3 cellular contexts compared by ENCODE assay signal in the genomic region with DNA sequence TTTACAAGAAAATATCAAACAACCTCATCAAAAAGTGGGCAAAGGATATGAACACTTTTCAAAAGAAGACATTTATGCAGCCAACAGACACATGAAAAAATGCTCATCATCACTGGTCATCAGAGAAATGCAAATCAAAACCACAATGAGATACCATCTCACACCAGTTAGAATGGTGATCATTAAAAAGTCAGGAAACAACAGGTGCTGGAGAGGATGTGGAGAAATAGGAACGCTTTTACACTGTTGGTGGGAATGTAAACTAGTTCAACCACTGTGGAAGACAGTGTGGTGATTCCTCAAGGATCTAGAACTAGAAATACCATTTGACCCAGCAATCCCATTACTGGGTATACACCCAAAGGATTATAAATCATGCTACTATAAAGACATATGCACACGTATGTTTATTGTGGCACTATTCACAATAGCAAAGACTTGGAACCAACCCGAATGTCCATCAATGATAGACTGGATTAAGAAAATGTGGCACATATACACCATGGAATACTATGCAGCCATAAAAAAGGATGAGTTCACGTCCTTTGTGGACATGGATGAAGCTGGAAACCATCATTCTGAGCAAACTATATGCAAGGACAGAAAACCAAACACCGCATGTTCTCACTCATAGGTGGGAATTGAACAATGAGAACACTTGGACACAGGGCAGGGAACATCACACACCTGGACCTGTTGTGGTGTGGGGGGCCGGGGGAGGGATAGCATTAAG.
A peak's percentile ranks its signal among the peaks of the same experiment; 100 is the strongest.
TF ChIP-seq lines count a peak whose summit lies in the region.

No MANE protein-coding gene starts in this region.

TF ChIP-seq in HEK293, 187 proteins besides CTCF, POLR2A, EP300 and RAD21:
- peak; percentile 97 for TF ChIP-seq ZNF184 (tag by site-specific recombination; IDR thresholded peaks at IDR 0.05)
- TF ChIP-seq, protein P1, sequence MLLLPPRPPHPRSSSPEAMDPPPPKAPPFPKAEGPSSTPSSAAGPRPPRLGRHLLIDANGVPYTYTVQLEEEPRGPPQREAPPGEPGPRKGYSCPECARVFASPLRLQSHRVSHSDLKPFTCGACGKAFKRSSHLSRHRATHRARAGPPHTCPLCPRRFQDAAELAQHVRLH (tag by site-specific recombination; IDR thresholded peaks at IDR 0.05): peak; percentile 75; the same call in 1 of the 2 replicates
- TF ChIP-seq SCRT1 (tag by site-specific recombination; IDR thresholded peaks at IDR 0.05; ENCODE audit: borderline replicate concordance): peak; percentile 52; the same call in 1 of the 2 replicates
- TF ChIP-seq SCRT2 (tag by site-specific recombination; IDR thresholded peaks at IDR 0.05): peak; percentile 60; the same call in 1 of the 2 replicates
- TF ChIP-seq ZNF146 (tag by site-specific recombination; IDR thresholded peaks at IDR 0.05): peak; percentile 98

TF ChIP-seq in GM12878, 131 proteins besides CTCF, POLR2A, EP300 and RAD21:
- TF ChIP-seq ZNF217 (IDR thresholded peaks at IDR 0.05): 0 out of 2 replicates have a peak, but pooled peaks have one; percentile 22

TF ChIP-seq in K562, 482 proteins besides CTCF, POLR2A, EP300 and RAD21:
- TF ChIP-seq ZNF184 (CRISPR knock-in tag; IDR thresholded peaks at IDR 0.05): 0 out of 2 replicates have a peak, but pooled peaks have one; percentile 39
- peak; percentile 84 for TF ChIP-seq BCOR (IDR thresholded peaks at IDR 0.05)
- TF ChIP-seq KDM1A (IDR thresholded peaks at IDR 0.05): peak; percentile 15 to 67; a peak in 2 of 4 replicates
- peak; percentile 85 for TF ChIP-seq ZNF146 (CRISPR knock-in tag; IDR thresholded peaks at IDR 0.05; ENCODE audit: unreplicated experiment)
